Comparison of ENCODE assay signal across 24 cellular contexts in the genomic region with DNA sequence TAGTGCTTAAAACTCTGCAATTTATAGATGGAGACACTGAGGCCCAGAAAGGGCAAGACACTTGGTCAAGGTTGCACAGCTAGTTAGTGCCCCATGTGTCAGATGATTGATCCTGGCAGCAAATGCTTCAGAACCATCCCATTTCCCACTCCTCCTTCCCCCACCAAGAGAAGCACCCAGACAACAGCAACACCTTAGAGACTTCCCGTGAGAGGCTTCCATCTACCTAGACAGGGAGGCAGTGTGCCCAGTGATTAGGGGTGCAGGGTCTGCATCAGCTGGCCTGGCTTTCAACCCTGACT.
DNase-seq lines count a peak whose midpoint lies in the region; ATAC-seq and TF ChIP-seq lines count a peak whose summit lies in the region.
"Had no signal": no experiment of that assay in that cellular context is flagged by ENCODE, and none has a peak within 500 bp of the region (broad histone marks: within the 10 kb centered on the region; RNA-seq: fewer than 3 reads in every experiment).

No MANE protein-coding gene starts in this region.

- peaks cover 8% of the 10 kb centered on the region; the same call in 1 of the 2 replicates for H3K9me1 ChIP-seq in IMR-90 (ENCODE audit: insufficient read depth, low read length)

- no peak overlapping the region for H3K18ac ChIP-seq in IMR-90 (ENCODE audit: low read depth, low read length)

- H2BK120ac ChIP-seq in IMR-90 (ENCODE audit: low read depth, low read length) = no peak overlapping the region

- no TSS peak for BruUV-seq in IMR-90 (replicated peaks; lab: Mats Ljungman, UMichigan)

- no peak overlapping the region for H2AK5ac ChIP-seq in IMR-90 (ENCODE audit: low read depth, low read length)

- H3K36me3 Mint-ChIP-seq in brain = peaks cover 15% of the 10 kb centered on the region
- H3K36me3 Mint-ChIP-seq: CD8-positive, alpha-beta memory T cell had no signal

- ATAC-seq in IMR-90 (ENCODE audit: low read depth) (no peak), GM18517 (IDR thresholded peaks at IDR 0.05; ENCODE audit: unreplicated experiment) (no peak)
- ATAC-seq: PC-3, SK-N-SH treated with all-trans-retinoic acid at 6 μM for 48 hours had no signal

- peaks cover 78% of the 10 kb centered on the region for H3K4me1 Mint-ChIP-seq in brain
- H3K4me1 Mint-ChIP-seq: B cell; CD8-positive, alpha-beta memory T cell had no signal

- dilution Hi-C loops in IMR-90 (cut with HindIII; ENCODE audit: low sequenced_read_pairs, unreplicated experiment) = no loop called here

- in situ Hi-C loops in IMR-90 (cut with MboI; ENCODE audit: low sequenced_read_pairs) = no loop called here

- H3K9me3 Mint-ChIP-seq in brain = no peaks in the 10 kb centered on the region
- H3K9me3 Mint-ChIP-seq: CD8-positive, alpha-beta memory T cell had no signal

- no peak overlapping the region for H2BK20ac ChIP-seq in IMR-90 (ENCODE audit: low read depth, low read length)

- H3K27me3 ChIP-seq in IMR-90 (ENCODE audit: control insufficient read depth, insufficient read depth, low read length) = no peaks in the 10 kb centered on the region
- H3K27me3 ChIP-seq: SJCRH30 had no signal

- no peak overlapping the region for H3K9ac ChIP-seq in IMR-90 (ENCODE audit: low read depth, low read length)

- peaks cover 5% of the 10 kb centered on the region for H3K27me3 Mint-ChIP-seq in brain

- peak overlapping the region; percentile 69 for H2AK9ac ChIP-seq in IMR-90 (replicated peaks; ENCODE audit: low read depth, low read length, poor library complexity)

- H2BK15ac ChIP-seq in IMR-90 (ENCODE audit: low read depth, low read length) = no peak overlapping the region

- H3K4me3 ChIP-seq in IMR-90 (ENCODE audit: insufficient read depth, low read depth, low read length) = no peak overlapping the region
- H3K4me3 ChIP-seq: SJCRH30 had no signal

- H3K27ac Mint-ChIP-seq in brain = peak overlapping the region; percentile 51 to 86 (median 69)
- H3K27ac Mint-ChIP-seq: B cell; CD8-positive, alpha-beta memory T cell had no signal

- no peak overlapping the region for H3K4ac ChIP-seq in IMR-90 (ENCODE audit: low read depth, low read length)

- POLR2A ChIA-PET in IMR-90 (lab: Charles Lee; ENCODE audit: unreplicated experiment) = no interaction called here

- H3K23ac ChIP-seq in IMR-90 (ENCODE audit: low read depth, low read length) = no peak overlapping the region

- H3K9me3 ChIP-seq in IMR-90 (ENCODE audit: control insufficient read depth, insufficient read depth, low read length) = no peaks in the 10 kb centered on the region
- H3K9me3 ChIP-seq: SJCRH30 had no signal

- no peak for TF ChIP-seq POLR2A in IMR-90 (IDR thresholded peaks at IDR 0.05; ENCODE audit: low read depth, low read length)

- H3K14ac ChIP-seq in IMR-90 (replicated peaks; ENCODE audit: low read depth, low read length) = no peak overlapping the region

- no peak overlapping the region for H4K5ac ChIP-seq in IMR-90 (ENCODE audit: low read depth, low read length)

- H3K27ac ChIP-seq in IMR-90 (ENCODE audit: insufficient read depth, low read length) = no peak overlapping the region
- peak overlapping the region; percentile 57 for H3K27ac ChIP-seq in substantia nigra (ENCODE audit: low read depth, low read length, poor library complexity, severe bottlenecking)
- H3K27ac ChIP-seq: C4-2B, HL-60, SJCRH30 had no signal

- no peak overlapping the region for H4K8ac ChIP-seq in IMR-90 (ENCODE audit: low read depth in 2 of 2, low read length in 2 of 2)

- H3K56ac ChIP-seq in IMR-90 (ENCODE audit: extremely low read depth, insufficient read depth, low read length) = no peak overlapping the region

- no peaks in the 10 kb centered on the region; the same call in 1 of the 2 replicates for H3K36me3 ChIP-seq in IMR-90 (ENCODE audit: control insufficient read depth, insufficient read depth, low read length)
- H3K36me3 ChIP-seq: SJCRH30 had no signal

- H2AFZ ChIP-seq in IMR-90 (replicated peaks; ENCODE audit: low read length, poor library complexity) = no peak overlapping the region

- no peak for DNase-seq in IMR-90
- DNase-seq in islet precursor cell = peak; percentile 15
- DNase-seq in substantia nigra (lab: John Stamatoyannopoulos, UW) = no peak
- DNase-seq in NCI-H69 (lab: John Stamatoyannopoulos, UW) = no peak
- DNase-seq in activated CD4-positive, CD25-positive, alpha-beta regulatory T cell treated with anti-CD3 and anti-CD28 coated beads, Interleukin-2, amount 50 U/mL, for 72 hours = no peak
- DNase-seq in NCI-H1092 (lab: John Stamatoyannopoulos, UW) = no peak
- DNase-seq: CD8-positive, alpha-beta memory T cell; DMS 273 treated with DMSO at 0.1 percent for 48 hours; DND-41; Kasumi-1; NCI-H1105; NCI-H1436 treated with DMSO at 0.1 percent for 48 hours; NCI-H1930; NCI-H2107; NCI-H524; NCI-H774; PC-3; SJCRH30 had no signal

- no peaks in the 10 kb centered on the region; the same call in 1 of the 2 replicates for H4K20me1 ChIP-seq in IMR-90 (ENCODE audit: insufficient read depth, low read length)

- no peak overlapping the region for H3K4me3 Mint-ChIP-seq in brain
- H3K4me3 Mint-ChIP-seq: B cell; CD8-positive, alpha-beta memory T cell had no signal

- H2BK5ac ChIP-seq in IMR-90 (ENCODE audit: low read depth, low read length, poor library complexity, severe bottlenecking) = no peak overlapping the region

- no peak for TF ChIP-seq CTCF in IMR-90 (conservative IDR thresholded peaks at IDR 0.05; ENCODE audit: low read depth, low read length)
- no peak for TF ChIP-seq CTCF in brain (conservative IDR thresholded peaks at IDR 0.05)

- no peak for TF ChIP-seq RAD21 in IMR-90 (IDR thresholded peaks at IDR 0.05; ENCODE audit: low read length)

- peaks cover 2% of the 10 kb centered on the region; the same call in 1 of the 2 replicates for H3K4me1 ChIP-seq in IMR-90 (ENCODE audit: control insufficient read depth, insufficient read depth, low read length)

- H3K4me2 ChIP-seq in IMR-90 (ENCODE audit: low read depth, low read length) = no peak overlapping the region

- no peak overlapping the region for H4K91ac ChIP-seq in IMR-90 (ENCODE audit: insufficient read depth, low read depth, low read length)

- intact Hi-C loops in IMR-90 (cut with micrococcal nuclease) = no loop called here

- H3K79me1 ChIP-seq in IMR-90 (ENCODE audit: low read depth in 1 of 2, low read length in 2 of 2) = no peaks in the 10 kb centered on the region

- no CpG with 5 or more reads among the region's 1 CpG for WGBS in IMR-90 (ENCODE audit: extremely low coverage in 2 of 2, insufficient read length in 1 of 2), 2 experiments

- CTCF ChIA-PET in IMR-90 (lab: Yijun Ruan, JAX) = no interaction called here

TF ChIP-seq in IMR-90, 13 proteins besides CTCF, POLR2A, EP300 and RAD21:
- TF ChIP-seq BHLHE40 (IDR thresholded peaks at IDR 0.05; ENCODE audit: low read depth, low read length) = no peak
- TF ChIP-seq MXI1 (IDR thresholded peaks at IDR 0.05; ENCODE audit: borderline replicate concordance, low read depth, low read length) = no peak
- TF ChIP-seq CEBPB (IDR thresholded peaks at IDR 0.05; ENCODE audit: low read depth, low read length) = no peak
- no peak for TF ChIP-seq SMC3 (IDR thresholded peaks at IDR 0.05; ENCODE audit: low read depth, low read length)
- TF ChIP-seq MAZ (IDR thresholded peaks at IDR 0.05; ENCODE audit: borderline replicate concordance, low read depth, low read length) = no peak
- no peak for TF ChIP-seq RCOR1 (IDR thresholded peaks at IDR 0.05; ENCODE audit: insufficient replicate concordance, low read length)
- TF ChIP-seq CHD1 (IDR thresholded peaks at IDR 0.05; ENCODE audit: low read depth, low read length) = no peak
- no peak for TF ChIP-seq FOS (IDR thresholded peaks at IDR 0.05; ENCODE audit: low read depth, low read length)
- TF ChIP-seq, protein P1, sequence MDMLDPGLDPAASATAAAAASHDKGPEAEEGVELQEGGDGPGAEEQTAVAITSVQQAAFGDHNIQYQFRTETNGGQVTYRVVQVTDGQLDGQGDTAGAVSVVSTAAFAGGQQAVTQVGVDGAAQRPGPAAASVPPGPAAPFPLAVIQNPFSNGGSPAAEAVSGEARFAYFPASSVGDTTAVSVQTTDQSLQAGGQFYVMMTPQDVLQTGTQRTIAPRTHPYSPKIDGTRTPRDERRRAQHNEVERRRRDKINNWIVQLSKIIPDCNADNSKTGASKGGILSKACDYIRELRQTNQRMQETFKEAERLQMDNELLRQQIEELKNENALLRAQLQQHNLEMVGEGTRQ (IDR thresholded peaks at IDR 0.05; ENCODE audit: low read depth, low read length) = no peak
- no peak for TF ChIP-seq RFX5 (IDR thresholded peaks at IDR 0.05; ENCODE audit: low read depth, low read length)
- no peak for TF ChIP-seq MAFK (IDR thresholded peaks at IDR 0.05; ENCODE audit: low read depth, low read length)
- no peak for TF ChIP-seq NFE2L2 (IDR thresholded peaks at IDR 0.05; ENCODE audit: low read depth, low read length)
- TF ChIP-seq, protein P2, sequence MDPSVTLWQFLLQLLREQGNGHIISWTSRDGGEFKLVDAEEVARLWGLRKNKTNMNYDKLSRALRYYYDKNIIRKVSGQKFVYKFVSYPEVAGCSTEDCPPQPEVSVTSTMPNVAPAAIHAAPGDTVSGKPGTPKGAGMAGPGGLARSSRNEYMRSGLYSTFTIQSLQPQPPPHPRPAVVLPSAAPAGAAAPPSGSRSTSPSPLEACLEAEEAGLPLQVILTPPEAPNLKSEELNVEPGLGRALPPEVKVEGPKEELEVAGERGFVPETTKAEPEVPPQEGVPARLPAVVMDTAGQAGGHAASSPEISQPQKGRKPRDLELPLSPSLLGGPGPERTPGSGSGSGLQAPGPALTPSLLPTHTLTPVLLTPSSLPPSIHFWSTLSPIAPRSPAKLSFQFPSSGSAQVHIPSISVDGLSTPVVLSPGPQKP (IDR thresholded peaks at IDR 0.05; ENCODE audit: borderline replicate concordance, low read depth, low read length) = no peak
